1 cellular context compared by ENCODE assay signal in the genomic region with DNA sequence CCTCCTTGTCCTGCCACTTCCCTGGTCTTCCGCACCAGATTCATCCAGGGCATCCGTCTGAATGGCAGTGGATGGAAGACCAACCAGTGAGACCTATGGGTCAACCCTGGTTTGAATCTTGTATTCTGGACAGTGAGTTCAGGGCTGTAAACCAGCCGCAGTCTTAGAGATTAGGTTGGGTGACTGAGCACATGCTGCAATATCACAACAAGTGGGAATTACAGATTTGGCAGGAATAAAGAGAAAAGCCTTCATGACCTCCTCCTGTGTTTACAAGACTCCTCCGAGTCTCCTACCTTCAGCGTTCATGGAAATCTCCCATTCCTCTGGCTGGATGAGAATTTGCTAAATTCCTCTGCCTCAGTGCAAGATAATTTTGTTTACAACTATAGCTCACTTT.
TF ChIP-seq lines count a peak whose summit lies in the region.

No MANE protein-coding gene starts in this region.

TF ChIP-seq in HepG2, 621 proteins besides CTCF, POLR2A, EP300 and RAD21:
- no peak for TF ChIP-seq NCOA1 (CRISPR knock-in tag; IDR thresholded peaks at IDR 0.05)
- TF ChIP-seq PHF21A (CRISPR knock-in tag; IDR thresholded peaks at IDR 0.05), result 0 out of 2 replicates have a peak, but pooled peaks have one; percentile 27
- TF ChIP-seq, protein P1, sequence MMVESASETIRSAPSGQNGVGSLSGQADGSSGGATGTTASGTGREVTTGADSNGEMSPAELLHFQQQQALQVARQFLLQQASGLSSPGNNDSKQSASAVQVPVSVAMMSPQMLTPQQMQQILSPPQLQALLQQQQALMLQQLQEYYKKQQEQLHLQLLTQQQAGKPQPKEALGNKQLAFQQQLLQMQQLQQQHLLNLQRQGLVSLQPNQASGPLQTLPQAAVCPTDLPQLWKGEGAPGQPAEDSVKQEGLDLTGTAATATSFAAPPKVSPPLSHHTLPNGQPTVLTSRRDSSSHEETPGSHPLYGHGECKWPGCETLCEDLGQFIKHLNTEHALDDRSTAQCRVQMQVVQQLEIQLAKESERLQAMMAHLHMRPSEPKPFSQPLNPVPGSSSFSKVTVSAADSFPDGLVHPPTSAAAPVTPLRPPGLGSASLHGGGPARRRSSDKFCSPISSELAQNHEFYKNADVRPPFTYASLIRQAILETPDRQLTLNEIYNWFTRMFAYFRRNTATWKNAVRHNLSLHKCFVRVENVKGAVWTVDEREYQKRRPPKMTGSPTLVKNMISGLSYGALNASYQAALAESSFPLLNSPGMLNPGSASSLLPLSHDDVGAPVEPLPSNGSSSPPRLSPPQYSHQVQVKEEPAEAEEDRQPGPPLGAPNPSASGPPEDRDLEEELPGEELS (CRISPR knock-in tag; IDR thresholded peaks at IDR 0.05), result 0 out of 2 replicates have a peak, but pooled peaks have one; percentile 32
- peak; percentile 24; the same call in 1 of the 2 replicates for TF ChIP-seq NR2F2 (IDR thresholded peaks at IDR 0.05; ENCODE audit: borderline replicate concordance, low read depth)
TF ChIP-seq in HepG2: peak in this region for 3.
